In the genomic region with DNA sequence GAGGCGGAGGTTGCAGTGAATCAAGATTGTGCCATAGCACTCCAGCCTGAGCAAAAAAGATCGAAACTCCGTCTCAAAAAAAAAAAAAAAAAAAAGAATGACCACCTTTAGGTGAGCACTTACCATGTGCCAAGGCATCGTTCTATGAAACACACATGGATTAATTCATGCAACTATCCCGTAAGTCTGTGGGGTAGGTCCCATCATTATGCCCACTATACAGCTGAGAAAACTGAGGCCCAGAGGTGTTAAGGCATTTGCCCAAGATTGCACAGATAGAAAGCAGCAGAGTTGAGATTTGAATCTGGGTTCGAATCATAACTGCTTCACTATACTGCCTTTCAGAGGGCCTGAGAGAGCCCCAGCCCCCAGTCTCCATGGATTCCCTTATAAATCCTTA, we compare ENCODE assay signal across 21 cellular contexts. TPM values are rescaled to one million over a fixed set of nuclear protein-coding genes. Genes with fewer than 3 reads are reported as not detected.
DNase-seq lines count a peak whose midpoint lies in the region; ATAC-seq and TF ChIP-seq lines count a peak whose summit lies in the region.
"Had no signal": no experiment of that assay in that cellular context is flagged by ENCODE, and none has a peak within 500 bp of the region (broad histone marks: within the 10 kb centered on the region; RNA-seq: fewer than 3 reads in every experiment).

No MANE protein-coding gene starts in this region.

- DNase-seq in activated CD4-positive, alpha-beta T cell treated with anti-CD3 and anti-CD28 coated beads, Interleukin-2, amount 10 ng/mL, durations not matched to agents 24 days and 14 days: no peak
- DNase-seq in activated CD4-positive, alpha-beta T cell treated with anti-CD3 and anti-CD28 coated beads, Interleukin-2, amount 50 U/mL, for 48 hours: no peak
- DNase-seq in CD4-positive, CD25-positive, alpha-beta regulatory T cell: no peak
- no peak for DNase-seq in activated CD4-positive, alpha-beta memory T cell treated with anti-CD3 and anti-CD28 coated beads, Interleukin-2, amount 10 ng/mL, durations not matched to agents 7 days and 5 days
- DNase-seq in immature natural killer cell (no peak), left lung (no peak), COLO668 (lab: John Stamatoyannopoulos, UW; ENCODE audit: unreplicated experiment) (no peak)
- no peak for DNase-seq in stimulated activated CD4-positive, alpha-beta T cell treated with anti-CD3 and anti-CD28 coated beads, Interleukin-12 subunit alpha, Interleukin-12 subunit beta, amount 100 ng/mL, for 4 hours
- DNase-seq: activated CD4-positive, alpha-beta T cell treated with anti-CD3 and anti-CD28 coated beads, Interleukin-2, amount 50 U/mL, for 1 hour; C1 segment of cervical spinal cord; DMS53; HFFc6; hypothalamus; NCI-H1436 had no signal

- no peaks in the 10 kb centered on the region for H3K9me3 ChIP-seq in CD4-positive, CD25-positive, alpha-beta regulatory T cell (ENCODE audit: control insufficient read depth in 2 of 2, low read length in 2 of 2)
- H3K9me3 ChIP-seq in left lung: no peaks in the 10 kb centered on the region
- H3K9me3 ChIP-seq: thoracic aorta had no signal

- peaks cover 29% of the 10 kb centered on the region for H3K36me3 ChIP-seq in CD4-positive, CD25-positive, alpha-beta regulatory T cell (ENCODE audit: control insufficient read depth, insufficient read depth, low read length)
- H3K36me3 ChIP-seq in left lung: peaks cover 0 to 34% of the 10 kb centered on the region in 2 donors
- H3K36me3 ChIP-seq: thoracic aorta had no signal

- peaks cover 68% of the 10 kb centered on the region for H3K4me1 ChIP-seq in CD4-positive, CD25-positive, alpha-beta regulatory T cell (ENCODE audit: control insufficient read depth, insufficient read depth, low read length, poor library complexity, severe bottlenecking)
- H3K4me1 ChIP-seq in left lung: peaks cover 0 to 86% of the 10 kb centered on the region in 2 donors

- H3K9me3 Mint-ChIP-seq in activated CD4-positive, alpha-beta T cell treated with anti-CD3 and anti-CD28 coated beads, Interleukin-2, amount 10 ng/mL, durations not matched to agents 24 days and 14 days: no peaks in the 10 kb centered on the region
- no peaks in the 10 kb centered on the region for H3K9me3 Mint-ChIP-seq in CD4-positive, CD25-positive, alpha-beta regulatory T cell
- no peaks in the 10 kb centered on the region for H3K9me3 Mint-ChIP-seq in activated CD4-positive, alpha-beta memory T cell treated with anti-CD3 and anti-CD28 coated beads, Interleukin-2, amount 10 ng/mL, durations not matched to agents 7 days and 5 days
- no peaks in the 10 kb centered on the region for H3K9me3 Mint-ChIP-seq in immature natural killer cell
- H3K9me3 Mint-ChIP-seq: HFFc6 had no signal

- H3K27me3 ChIP-seq in CD4-positive, CD25-positive, alpha-beta regulatory T cell (ENCODE audit: control insufficient read depth, insufficient read depth, low read length): no peaks in the 10 kb centered on the region
- no peaks in the 10 kb centered on the region for H3K27me3 ChIP-seq in left lung

- peaks cover 49% of the 10 kb centered on the region for H3K4me1 Mint-ChIP-seq in activated CD4-positive, alpha-beta T cell treated with anti-CD3 and anti-CD28 coated beads, Interleukin-2, amount 10 ng/mL, durations not matched to agents 24 days and 14 days
- H3K4me1 Mint-ChIP-seq in CD4-positive, CD25-positive, alpha-beta regulatory T cell: peaks cover 6 to 90% (median 45%) of the 10 kb centered on the region in 4 donors
- peaks cover 68% of the 10 kb centered on the region for H3K4me1 Mint-ChIP-seq in activated CD4-positive, alpha-beta memory T cell treated with anti-CD3 and anti-CD28 coated beads, Interleukin-2, amount 10 ng/mL, durations not matched to agents 7 days and 5 days
- peaks cover 54 to 65% of the 10 kb centered on the region in 2 donors for H3K4me1 Mint-ChIP-seq in immature natural killer cell

- peak overlapping the region; percentile 40 for H3K27ac Mint-ChIP-seq in activated CD4-positive, alpha-beta T cell treated with anti-CD3 and anti-CD28 coated beads, Interleukin-2, amount 10 ng/mL, durations not matched to agents 24 days and 14 days
- H3K27ac Mint-ChIP-seq in CD4-positive, CD25-positive, alpha-beta regulatory T cell: peak overlapping the region in 2 of 3 donors; percentile 80 to 100
- peak overlapping the region; percentile 51 for H3K27ac Mint-ChIP-seq in activated CD4-positive, alpha-beta memory T cell treated with anti-CD3 and anti-CD28 coated beads, Interleukin-2, amount 10 ng/mL, durations not matched to agents 7 days and 5 days
- peak overlapping the region; percentile 32 to 81 (median 71) for H3K27ac Mint-ChIP-seq in immature natural killer cell
- H3K27ac Mint-ChIP-seq: HFFc6 had no signal

- no peaks in the 10 kb centered on the region for H3K27me3 Mint-ChIP-seq in activated CD4-positive, alpha-beta T cell treated with anti-CD3 and anti-CD28 coated beads, Interleukin-2, amount 10 ng/mL, durations not matched to agents 24 days and 14 days
- H3K27me3 Mint-ChIP-seq in CD4-positive, CD25-positive, alpha-beta regulatory T cell: peaks cover 4% of the 10 kb centered on the region
- no peaks in the 10 kb centered on the region for H3K27me3 Mint-ChIP-seq in activated CD4-positive, alpha-beta memory T cell treated with anti-CD3 and anti-CD28 coated beads, Interleukin-2, amount 10 ng/mL, durations not matched to agents 7 days and 5 days
- peaks cover 0 to 4% (median 4%) of the 10 kb centered on the region in 3 donors for H3K27me3 Mint-ChIP-seq in immature natural killer cell (ENCODE audit: low read depth in 3 of 3)

- peak overlapping the region; percentile 100 for H3K4me3 Mint-ChIP-seq in activated CD4-positive, alpha-beta T cell treated with anti-CD3 and anti-CD28 coated beads, Interleukin-2, amount 10 ng/mL, durations not matched to agents 24 days and 14 days
- H3K4me3 Mint-ChIP-seq in CD4-positive, CD25-positive, alpha-beta regulatory T cell: peak overlapping the region; percentile 94 to 100 (median 99)
- peak overlapping the region; percentile 61 for H3K4me3 Mint-ChIP-seq in activated CD4-positive, alpha-beta memory T cell treated with anti-CD3 and anti-CD28 coated beads, Interleukin-2, amount 10 ng/mL, durations not matched to agents 7 days and 5 days
- H3K4me3 Mint-ChIP-seq in immature natural killer cell: peak overlapping the region; percentile 27 to 69 (median 65)
- H3K4me3 Mint-ChIP-seq: HFFc6 had no signal

- H3K36me3 Mint-ChIP-seq in activated CD4-positive, alpha-beta T cell treated with anti-CD3 and anti-CD28 coated beads, Interleukin-2, amount 10 ng/mL, durations not matched to agents 24 days and 14 days (ENCODE audit: low read depth): peaks cover 37% of the 10 kb centered on the region
- peaks cover 22% of the 10 kb centered on the region for H3K36me3 Mint-ChIP-seq in CD4-positive, CD25-positive, alpha-beta regulatory T cell
- H3K36me3 Mint-ChIP-seq in activated CD4-positive, alpha-beta memory T cell treated with anti-CD3 and anti-CD28 coated beads, Interleukin-2, amount 10 ng/mL, durations not matched to agents 7 days and 5 days (ENCODE audit: low read depth): peaks cover 47% of the 10 kb centered on the region
- peaks cover 0 to 18% (median 6%) of the 10 kb centered on the region in 3 donors for H3K36me3 Mint-ChIP-seq in immature natural killer cell

- CTCF ChIA-PET in activated CD4-positive, alpha-beta memory T cell treated with anti-CD3 and anti-CD28 coated beads, Interleukin-2, amount 10 ng/mL, durations not matched to agents 7 days and 5 days (lab: Charles Lee): interaction anchor here (0.7 to 1.4 kb wide), 2 partner anchors 8 to 21 kb away, joined by 3 to 4 read pairs; no protein-coding TSS in a partner anchor

- peak overlapping the region; percentile 56 for H3K4me3 ChIP-seq in CD4-positive, CD25-positive, alpha-beta regulatory T cell (ENCODE audit: low read depth, low read length)
- H3K4me3 ChIP-seq in left lung: peak overlapping the region in 1 of 2 donors; percentile 76
- H3K4me3 ChIP-seq: lung, thoracic aorta had no signal

- intact Hi-C loops in activated CD4-positive, alpha-beta T cell treated with anti-CD3 and anti-CD28 coated beads, Interleukin-2, amount 10 ng/mL, durations not matched to agents 24 days and 14 days (cut with micrococcal nuclease): no loop called here
- intact Hi-C loops in left lung (cut with DNase I): no loop called here

- no peak for ATAC-seq in CD4-positive, CD25-positive, alpha-beta regulatory T cell (ENCODE audit: low read depth in 2 of 2)
- ATAC-seq in left lung: no peak
- ATAC-seq: esophagus mucosa had no signal

- POLR2A ChIA-PET in activated CD4-positive, alpha-beta memory T cell treated with anti-CD3 and anti-CD28 coated beads, Interleukin-2, amount 10 ng/mL, durations not matched to agents 7 days and 5 days (lab: Charles Lee): interaction anchor here (3.3 to 4.1 kb wide), 2 partner anchors 57 to 65 kb away, joined by 25 to 27 read pairs; a partner anchor contains a TSS

- H3K27ac ChIP-seq in CD4-positive, CD25-positive, alpha-beta regulatory T cell (ENCODE audit: insufficient read depth, low read length, poor library complexity, severe bottlenecking): peak overlapping the region; percentile 24
- H3K27ac ChIP-seq in left lung: no peak overlapping the region
- H3K27ac ChIP-seq: thoracic aorta had no signal

- TF ChIP-seq CTCF in left lung (IDR thresholded peaks at IDR 0.05): no peak

RNA-seq across cellular contexts. Expression of a gene that starts 2.3 kb away (rescaled TPM):
- total RNA-seq in activated CD4-positive, alpha-beta T cell treated with anti-CD3 and anti-CD28 coated beads, Interleukin-2, amount 10 ng/mL, durations not matched to agents 24 days and 14 days: 328 and 330 TPM in 2 replicates
- total RNA-seq in CD4-positive, CD25-positive, alpha-beta regulatory T cell: 512 TPM
- 1,000 to 10,000 TPM; 1,343 to 1,906 (median 1,706) TPM for polyA plus RNA-seq in CD4-positive, CD25-positive, alpha-beta regulatory T cell
- 100 to 1,000 TPM; 705 to 721 TPM for total RNA-seq in activated CD4-positive, alpha-beta memory T cell treated with anti-CD3 and anti-CD28 coated beads, Interleukin-2, amount 10 ng/mL, durations not matched to agents 7 days and 5 days
- 1,000 to 10,000 TPM in 2 of 3 donors, 100 to 1,000 TPM in 1; 990 to 1,609 (median 1,254) TPM for polyA plus RNA-seq in immature natural killer cell
- 100 to 1,000 TPM in 1 of 2 donors, 10 to 100 TPM in 1; 53.8 to 136 TPM for total RNA-seq in left lung
- total RNA-seq: MCF 10A had no signal
- polyA plus RNA-seq: keratinocyte had no signal

RNA-seq across cellular contexts. Expression of a gene that starts 8.7 kb away (rescaled TPM):
- total RNA-seq in activated CD4-positive, alpha-beta T cell treated with anti-CD3 and anti-CD28 coated beads, Interleukin-2, amount 10 ng/mL, durations not matched to agents 24 days and 14 days: 68.9 and 71.4 TPM in 2 replicates
- 78.9 TPM for total RNA-seq in CD4-positive, CD25-positive, alpha-beta regulatory T cell
- polyA plus RNA-seq in CD4-positive, CD25-positive, alpha-beta regulatory T cell: 1 to 10 TPM; 5.7 to 9.9 (median 6.5) TPM
- total RNA-seq in activated CD4-positive, alpha-beta memory T cell treated with anti-CD3 and anti-CD28 coated beads, Interleukin-2, amount 10 ng/mL, durations not matched to agents 7 days and 5 days: 10 to 100 TPM; 53.9 to 54.8 TPM
- polyA plus RNA-seq in immature natural killer cell: 10 to 100 TPM in 1 of 3 donors, 1 to 10 TPM in 2; 2.9 to 17.8 (median 3.9) TPM
- 10 to 100 TPM; 74.1 to 77.0 TPM for total RNA-seq in left lung

RNA-seq across cellular contexts. Expression of a gene that starts 12.8 kb away (rescaled TPM):
- total RNA-seq in activated CD4-positive, alpha-beta T cell treated with anti-CD3 and anti-CD28 coated beads, Interleukin-2, amount 10 ng/mL, durations not matched to agents 24 days and 14 days: 5.0 and 5.2 TPM in 2 replicates
- 4.9 TPM for total RNA-seq in CD4-positive, CD25-positive, alpha-beta regulatory T cell
- polyA plus RNA-seq in CD4-positive, CD25-positive, alpha-beta regulatory T cell: 1 to 10 TPM; 2.1 to 4.9 (median 3.1) TPM
- 1 to 10 TPM; 9.2 to 9.3 TPM for total RNA-seq in activated CD4-positive, alpha-beta memory T cell treated with anti-CD3 and anti-CD28 coated beads, Interleukin-2, amount 10 ng/mL, durations not matched to agents 7 days and 5 days
- polyA plus RNA-seq in immature natural killer cell: 10 to 100 TPM in 1 of 3 donors, 1 to 10 TPM in 2; 4.8 to 16.0 (median 5.4) TPM
- total RNA-seq in left lung: 1 to 10 TPM; 1.0 to 2.3 TPM

RNA-seq across cellular contexts. Expression of a gene that starts 37.3 kb away (rescaled TPM):
- total RNA-seq in activated CD4-positive, alpha-beta T cell treated with anti-CD3 and anti-CD28 coated beads, Interleukin-2, amount 10 ng/mL, durations not matched to agents 24 days and 14 days: not detected in 2 replicates
- not detected for total RNA-seq in CD4-positive, CD25-positive, alpha-beta regulatory T cell
- polyA plus RNA-seq in CD4-positive, CD25-positive, alpha-beta regulatory T cell: not detected
- under 1 TPM; 0.38 to 0.43 TPM for total RNA-seq in activated CD4-positive, alpha-beta memory T cell treated with anti-CD3 and anti-CD28 coated beads, Interleukin-2, amount 10 ng/mL, durations not matched to agents 7 days and 5 days
- 1 to 10 TPM; 2.2 to 4.8 (median 2.3) TPM for polyA plus RNA-seq in immature natural killer cell
- not detected for total RNA-seq in left lung
- total RNA-seq: esophagus mucosa, frontal cortex, HFFc6, lung, MCF 10A, omental fat pad, thoracic aorta had no signal
- polyA plus RNA-seq: keratinocyte had no signal

RNA-seq across cellular contexts. Expression of a gene that starts 57.4 kb away (rescaled TPM):
- 47.1 and 50.6 TPM in 2 replicates for total RNA-seq in activated CD4-positive, alpha-beta T cell treated with anti-CD3 and anti-CD28 coated beads, Interleukin-2, amount 10 ng/mL, durations not matched to agents 24 days and 14 days
- 138 TPM for total RNA-seq in CD4-positive, CD25-positive, alpha-beta regulatory T cell
- polyA plus RNA-seq in CD4-positive, CD25-positive, alpha-beta regulatory T cell: 10 to 100 TPM; 35.0 to 46.7 (median 39.0) TPM
- 10 to 100 TPM; 44.0 to 47.2 TPM for total RNA-seq in activated CD4-positive, alpha-beta memory T cell treated with anti-CD3 and anti-CD28 coated beads, Interleukin-2, amount 10 ng/mL, durations not matched to agents 7 days and 5 days
- polyA plus RNA-seq in immature natural killer cell: 10 to 100 TPM; 18.9 to 48.1 (median 31.6) TPM
- total RNA-seq in left lung: 10 to 100 TPM; 31.0 to 36.1 TPM

Comparison
In these comparisons a context has a peak if more than half of its experiments do, and no peak if none do; other contexts are left out.
1. H3K27ac Mint-ChIP-seq: peak in every context shown above with its lines; median percentile 90 in CD4-positive, CD25-positive, alpha-beta regulatory T cell; 71 in immature natural killer cell; 51 in activated CD4-positive, alpha-beta memory T cell treated with anti-CD3 and anti-CD28 coated beads, Interleukin-2, amount 10 ng/mL, durations not matched to agents 7 days and 5 days; 40 in activated CD4-positive, alpha-beta T cell treated with anti-CD3 and anti-CD28 coated beads, Interleukin-2, amount 10 ng/mL, durations not matched to agents 24 days and 14 days.